Comparison of ENCODE assay signal across 1 cellular context in genomic region chr1:50959913-50960844, GRCh38.
A peak's percentile ranks its signal among the peaks of the same experiment; 100 is the strongest.
TF ChIP-seq lines count a peak whose summit lies in the region.

FAF1 (minus strand) TSS chr1:50960267; CDS start chr1:50959811, 456 bp downstream.

TF ChIP-seq in HEK293, 187 proteins besides CTCF, POLR2A, EP300 and RAD21 (continued from another document and continues in another):
- TF ChIP-seq, protein P1, sequence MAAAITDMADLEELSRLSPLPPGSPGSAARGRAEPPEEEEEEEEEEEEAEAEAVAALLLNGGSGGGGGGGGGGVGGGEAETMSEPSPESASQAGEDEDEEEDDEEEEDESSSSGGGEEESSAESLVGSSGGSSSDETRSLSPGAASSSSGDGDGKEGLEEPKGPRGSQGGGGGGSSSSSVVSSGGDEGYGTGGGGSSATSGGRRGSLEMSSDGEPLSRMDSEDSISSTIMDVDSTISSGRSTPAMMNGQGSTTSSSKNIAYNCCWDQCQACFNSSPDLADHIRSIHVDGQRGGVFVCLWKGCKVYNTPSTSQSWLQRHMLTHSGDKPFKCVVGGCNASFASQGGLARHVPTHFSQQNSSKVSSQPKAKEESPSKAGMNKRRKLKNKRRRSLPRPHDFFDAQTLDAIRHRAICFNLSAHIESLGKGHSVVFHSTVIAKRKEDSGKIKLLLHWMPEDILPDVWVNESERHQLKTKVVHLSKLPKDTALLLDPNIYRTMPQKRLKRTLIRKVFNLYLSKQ (tag by site-specific recombination; IDR thresholded peaks at IDR 0.05; ENCODE audit: borderline replicate concordance): no peak
- peak; percentile 59 for TF ChIP-seq GLIS1 (tag by site-specific recombination; IDR thresholded peaks at IDR 0.05)
- TF ChIP-seq TRIM28 (IDR thresholded peaks at IDR 0.05; ENCODE audit: borderline replicate concordance, low read length): peak; percentile 82; the same call in 1 of the 2 replicates
- no peak; the same call in 1 of the 2 replicates for TF ChIP-seq ZNF610 (tag by site-specific recombination; IDR thresholded peaks at IDR 0.05; ENCODE audit: borderline replicate concordance)
- TF ChIP-seq ZNF692 (tag by site-specific recombination; IDR thresholded peaks at IDR 0.05): peak; percentile 75; the same call in 1 of the 2 replicates
- no peak for TF ChIP-seq MYNN (tag by site-specific recombination; IDR thresholded peaks at IDR 0.05; ENCODE audit: borderline replicate concordance)
- peak; percentile 83 for TF ChIP-seq ZBTB11 (tag by site-specific recombination; conservative IDR thresholded peaks at IDR 0.05; ENCODE audit: low read depth)
- peak; percentile 46; the same call in 1 of the 2 replicates for TF ChIP-seq PRDM10 (tag by site-specific recombination; IDR thresholded peaks at IDR 0.05)
- TF ChIP-seq ZNF596 (tag by site-specific recombination; IDR thresholded peaks at IDR 0.05): peak; percentile 47; the same call in 1 of the 2 replicates
- no peak for TF ChIP-seq ZNF202 (tag by site-specific recombination; IDR thresholded peaks at IDR 0.05; ENCODE audit: borderline replicate concordance)
- peak; percentile 69; the same call in 1 of the 2 replicates for TF ChIP-seq KLF9 (tag by site-specific recombination; IDR thresholded peaks at IDR 0.05; ENCODE audit: low read depth)
- TF ChIP-seq ZNF302 (tag by site-specific recombination; IDR thresholded peaks at IDR 0.05; ENCODE audit: low read depth): no peak
- peak; percentile 72; the same call in 1 of the 2 replicates for TF ChIP-seq INSM2 (tag by site-specific recombination; IDR thresholded peaks at IDR 0.05)
- TF ChIP-seq ZNF514 (tag by site-specific recombination; IDR thresholded peaks at IDR 0.05): no peak
- TF ChIP-seq PRDM4 (tag by site-specific recombination; IDR thresholded peaks at IDR 0.05): peak; percentile 34; the same call in 1 of the 2 replicates
- no peak for TF ChIP-seq ZNF112 (tag by site-specific recombination; IDR thresholded peaks at IDR 0.05)
- TF ChIP-seq ZNF19 (tag by site-specific recombination; IDR thresholded peaks at IDR 0.05; ENCODE audit: low read depth): no peak
- TF ChIP-seq ZNF391 (tag by site-specific recombination; IDR thresholded peaks at IDR 0.05; ENCODE audit: borderline replicate concordance, low read depth): peak; percentile 62; the same call in 1 of the 2 replicates
- TF ChIP-seq ZBTB20 (tag by site-specific recombination; IDR thresholded peaks at IDR 0.05): peak; percentile 57; the same call in 1 of the 2 replicates
- TF ChIP-seq ZNF560 (tag by site-specific recombination; IDR thresholded peaks at IDR 0.05; ENCODE audit: borderline replicate concordance): no peak
- TF ChIP-seq, protein P2, sequence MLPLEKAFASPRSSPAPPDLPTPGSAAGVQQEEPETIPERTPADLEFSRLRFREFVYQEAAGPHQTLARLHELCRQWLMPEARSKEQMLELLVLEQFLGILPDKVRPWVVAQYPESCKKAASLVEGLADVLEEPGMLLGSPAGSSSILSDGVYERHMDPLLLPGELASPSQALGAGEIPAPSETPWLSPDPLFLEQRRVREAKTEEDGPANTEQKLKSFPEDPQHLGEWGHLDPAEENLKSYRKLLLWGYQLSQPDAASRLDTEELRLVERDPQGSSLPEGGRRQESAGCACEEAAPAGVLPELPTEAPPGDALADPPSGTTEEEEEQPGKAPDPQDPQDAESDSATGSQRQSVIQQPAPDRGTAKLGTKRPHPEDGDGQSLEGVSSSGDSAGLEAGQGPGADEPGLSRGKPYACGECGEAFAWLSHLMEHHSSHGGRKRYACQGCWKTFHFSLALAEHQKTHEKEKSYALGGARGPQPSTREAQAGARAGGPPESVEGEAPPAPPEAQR (tag by site-specific recombination; IDR thresholded peaks at IDR 0.05): no peak
- peak; percentile 99 for TF ChIP-seq SCRT1 (tag by site-specific recombination; IDR thresholded peaks at IDR 0.05; ENCODE audit: borderline replicate concordance)
- no peak for TF ChIP-seq ZSCAN16 (tag by site-specific recombination; IDR thresholded peaks at IDR 0.05)
- TF ChIP-seq ZSCAN23 (tag by site-specific recombination; IDR thresholded peaks at IDR 0.05): no peak
- TF ChIP-seq FEZF1 (tag by site-specific recombination; IDR thresholded peaks at IDR 0.05): 0 out of 2 replicates have a peak, but pooled peaks have one; percentile 35
- TF ChIP-seq ZNF366 (tag by site-specific recombination; conservative IDR thresholded peaks at IDR 0.05): 0 out of 2 replicates have a peak, but pooled peaks have one; percentile 38
- TF ChIP-seq ZNF488 (tag by site-specific recombination; IDR thresholded peaks at IDR 0.05): no peak
- peak; percentile 99 for TF ChIP-seq ZBTB44 (tag by site-specific recombination; IDR thresholded peaks at IDR 0.05)
- TF ChIP-seq ZNF792 (tag by site-specific recombination; IDR thresholded peaks at IDR 0.05): no peak
- TF ChIP-seq BCL11B (tag by site-specific recombination; IDR thresholded peaks at IDR 0.05; ENCODE audit: low read depth): no peak
- TF ChIP-seq ZNF785 (tag by site-specific recombination; IDR thresholded peaks at IDR 0.05): no peak
- TF ChIP-seq ZNF157 (tag by site-specific recombination; IDR thresholded peaks at IDR 0.05): no peak
- TF ChIP-seq ZNF623 (tag by site-specific recombination; IDR thresholded peaks at IDR 0.05): no peak; the same call in 1 of the 2 replicates
- no peak for TF ChIP-seq ZNF133 (tag by site-specific recombination; IDR thresholded peaks at IDR 0.05)
- TF ChIP-seq GLIS2 (tag by site-specific recombination; IDR thresholded peaks at IDR 0.05): peak; percentile 67
- TF ChIP-seq ZNF423 (tag by site-specific recombination; IDR thresholded peaks at IDR 0.05): no peak
- TF ChIP-seq ZNF404 (tag by site-specific recombination; IDR thresholded peaks at IDR 0.05): no peak
- peak; percentile 96 for TF ChIP-seq ZBTB8A (tag by site-specific recombination; IDR thresholded peaks at IDR 0.05)
- peak; percentile 94 for TF ChIP-seq ZBTB17 (tag by site-specific recombination; IDR thresholded peaks at IDR 0.05)
- TF ChIP-seq ZNF600 (tag by site-specific recombination; IDR thresholded peaks at IDR 0.05): peak; percentile 100
- TF ChIP-seq ZNF704 (tag by site-specific recombination; IDR thresholded peaks at IDR 0.05): no peak
- no peak for TF ChIP-seq ZNF658 (tag by site-specific recombination; IDR thresholded peaks at IDR 0.05)
